In genomic region chr20:45968801-45969711, GRCh38 we compare ENCODE assay signal across 9 cellular contexts. TPM values are rescaled to one million over a fixed set of nuclear protein-coding genes. Genes with fewer than 3 reads are reported as not detected.
DNase-seq lines count a peak whose midpoint lies in the region; ATAC-seq and TF ChIP-seq lines count a peak whose summit lies in the region.
"Had no signal": no experiment of that assay in that cellular context is flagged by ENCODE, and none has a peak within 500 bp of the region (broad histone marks: within the 10 kb centered on the region; RNA-seq: fewer than 3 reads in every experiment).

No MANE protein-coding gene starts in this region.

- H3K4me3 Mint-ChIP-seq in activated naive CD4-positive, alpha-beta T cell treated with anti-CD3 and anti-CD28 coated beads, Interleukin-2, amount 10 ng/mL, durations not matched to agents 7 days and 5 days: no peak overlapping the region
- no peak overlapping the region for H3K4me3 Mint-ChIP-seq in activated naive CD4-positive, alpha-beta T cell treated with anti-CD3 and anti-CD28 coated beads for 36 hours

- H3K9ac ChIP-seq in subcutaneous abdominal adipose tissue (ENCODE audit: low read length in 5 of 5): peak overlapping the region in 2 of 5 donors; percentile 35 to 97

- H3K36me3 ChIP-seq in gastroesophageal sphincter: peaks cover 0 to 56% of the 10 kb centered on the region in 2 donors
- H3K36me3 ChIP-seq in subcutaneous abdominal adipose tissue (ENCODE audit: control insufficient read depth in 5 of 5, insufficient read depth in 5 of 5, low read length in 5 of 5): peaks cover 0 to 50% (median 45%) of the 10 kb centered on the region in 5 donors

- TF ChIP-seq POLR2A in gastroesophageal sphincter (IDR thresholded peaks at IDR 0.05): no peak

- intact Hi-C loops in activated naive CD4-positive, alpha-beta T cell treated with anti-CD3 and anti-CD28 coated beads for 36 hours (cut with micrococcal nuclease): no loop called here

- H3K4me3 ChIP-seq in gastroesophageal sphincter: peak overlapping the region in 1 of 2 donors; percentile 90
- peak overlapping the region in 1 of 5 donors; percentile 96 for H3K4me3 ChIP-seq in subcutaneous abdominal adipose tissue (ENCODE audit: low read depth in 1 of 5, low read length in 5 of 5)

- H3K4me1 Mint-ChIP-seq in activated naive CD4-positive, alpha-beta T cell treated with anti-CD3 and anti-CD28 coated beads, Interleukin-2, amount 10 ng/mL, durations not matched to agents 7 days and 5 days: peaks cover 26% of the 10 kb centered on the region
- peaks cover 18% of the 10 kb centered on the region for H3K4me1 Mint-ChIP-seq in activated naive CD4-positive, alpha-beta T cell treated with anti-CD3 and anti-CD28 coated beads for 36 hours (ENCODE audit: low read depth)

- H3K27me3 Mint-ChIP-seq in activated naive CD4-positive, alpha-beta T cell treated with anti-CD3 and anti-CD28 coated beads, Interleukin-2, amount 10 ng/mL, durations not matched to agents 7 days and 5 days: peaks cover 6% of the 10 kb centered on the region
- H3K27me3 Mint-ChIP-seq in activated naive CD4-positive, alpha-beta T cell treated with anti-CD3 and anti-CD28 coated beads for 36 hours (ENCODE audit: low read depth): no peaks in the 10 kb centered on the region

- DNase-seq in activated naive CD4-positive, alpha-beta T cell treated with anti-CD3 and anti-CD28 coated beads, Interleukin-2, amount 10 ng/mL, durations not matched to agents 7 days and 5 days: peak; percentile 20
- no peak for DNase-seq in activated naive CD4-positive, alpha-beta T cell treated with anti-CD3 and anti-CD28 coated beads for 36 hours
- DNase-seq in RWPE1 (ENCODE audit: low spot score) (no peak), mucosa of gallbladder (ENCODE audit: low spot score) (no peak), NCI-H2081 (lab: John Stamatoyannopoulos, UW) (no peak), dermis blood vessel endothelial cell (no peak)
- DNase-seq: central memory CD4-positive, alpha-beta T cell had no signal

- no peak for ATAC-seq in gastroesophageal sphincter

- H3K36me3 Mint-ChIP-seq in activated naive CD4-positive, alpha-beta T cell treated with anti-CD3 and anti-CD28 coated beads, Interleukin-2, amount 10 ng/mL, durations not matched to agents 7 days and 5 days: peaks cover 26% of the 10 kb centered on the region
- peaks cover 15% of the 10 kb centered on the region for H3K36me3 Mint-ChIP-seq in activated naive CD4-positive, alpha-beta T cell treated with anti-CD3 and anti-CD28 coated beads for 36 hours (ENCODE audit: low read depth)

- H3K27ac ChIP-seq in RWPE1 (peak overlapping the region; percentile 99), gastroesophageal sphincter (peak overlapping the region in 3 of 4 donors; percentile 94 to 98 (median 96)), subcutaneous abdominal adipose tissue (ENCODE audit: low read depth, low read length) (peak overlapping the region; percentile 50)

- no peak for TF ChIP-seq EP300 in gastroesophageal sphincter (IDR thresholded peaks at IDR 0.05)

- no peak overlapping the region for H3K27ac Mint-ChIP-seq in activated naive CD4-positive, alpha-beta T cell treated with anti-CD3 and anti-CD28 coated beads, Interleukin-2, amount 10 ng/mL, durations not matched to agents 7 days and 5 days
- H3K27ac Mint-ChIP-seq in activated naive CD4-positive, alpha-beta T cell treated with anti-CD3 and anti-CD28 coated beads for 36 hours: no peak overlapping the region

- peaks cover 0 to 37% (median 12%) of the 10 kb centered on the region in 3 donors for H3K4me1 ChIP-seq in gastroesophageal sphincter
- H3K4me1 ChIP-seq in subcutaneous abdominal adipose tissue (ENCODE audit: control insufficient read depth in 5 of 5, insufficient read depth in 5 of 5, low read length in 5 of 5): peaks cover 0 to 44% (median 37%) of the 10 kb centered on the region in 5 donors

- WGBS in gastroesophageal sphincter (ENCODE audit: low coverage in 1 of 2), 2 donors: 0 to 33% methylated on average over 1 of the region's 14 CpGs

- CTCF ChIA-PET in activated naive CD4-positive, alpha-beta T cell treated with anti-CD3 and anti-CD28 coated beads, Interleukin-2, amount 10 ng/mL, durations not matched to agents 7 days and 5 days (lab: Charles Lee): interaction anchor here (0.7 to 7.2 kb wide), 28 partner anchors 8 to 170 kb away, joined by 3 to 44 read pairs (median 6); partner anchors contain the start of genes MMP9 and UBE2C
- CTCF ChIA-PET in activated naive CD4-positive, alpha-beta T cell treated with anti-CD3 and anti-CD28 coated beads for 36 hours (lab: Charles Lee): interaction anchor here (0.7 to 5.8 kb wide), 39 partner anchors 9 to 434 kb away, joined by 3 to 62 read pairs (median 5); partner anchors contain the start of gene ZSWIM1
- CTCF ChIA-PET in RWPE1 (lab: Yijun Ruan, JAX): interaction anchor here (0.5 to 7.4 kb wide), 27 partner anchors 8 to 478 kb away, joined by 3 to 79 read pairs (median 4); partner anchors contain the start of gene PCIF1

- no peaks in the 10 kb centered on the region for H3K9me3 Mint-ChIP-seq in activated naive CD4-positive, alpha-beta T cell treated with anti-CD3 and anti-CD28 coated beads, Interleukin-2, amount 10 ng/mL, durations not matched to agents 7 days and 5 days
- H3K9me3 Mint-ChIP-seq in activated naive CD4-positive, alpha-beta T cell treated with anti-CD3 and anti-CD28 coated beads for 36 hours: no peaks in the 10 kb centered on the region

- POLR2A ChIA-PET in RWPE1 (lab: Yijun Ruan, JAX; ENCODE audit: low non-redundant PET): interaction anchor here (0.6 to 3.2 kb wide), 5 partner anchors 10 to 1546 kb away, joined by 3 to 20 read pairs (median 3); partner anchors contain the start of gene PCIF1

- TF ChIP-seq CTCF in RWPE1 (conservative IDR thresholded peaks at IDR 0.05; ENCODE audit: low read depth) (no peak), gastroesophageal sphincter (IDR thresholded peaks at IDR 0.05) (no peak)

- H3K9me3 ChIP-seq in gastroesophageal sphincter: no peaks in the 10 kb centered on the region
- H3K9me3 ChIP-seq in subcutaneous abdominal adipose tissue (ENCODE audit: control insufficient read depth in 5 of 5, low read length in 5 of 5): no peaks in the 10 kb centered on the region

- no peaks in the 10 kb centered on the region for H3K27me3 ChIP-seq in gastroesophageal sphincter
- H3K27me3 ChIP-seq in subcutaneous abdominal adipose tissue (ENCODE audit: control insufficient read depth in 5 of 5, insufficient read depth in 4 of 5, low read length in 5 of 5): no peaks in the 10 kb centered on the region

RNA-seq across cellular contexts. Expression of gene ZNF335, which starts 2.9 kb away (rescaled TPM):
- 10 to 100 TPM; 26.8 to 28.0 TPM for total RNA-seq in activated naive CD4-positive, alpha-beta T cell treated with anti-CD3 and anti-CD28 coated beads for 36 hours
- total RNA-seq in gastroesophageal sphincter (10 to 100 TPM in 3 of 4 donors, 1 to 10 TPM in 1; 7.5 to 17.9 (median 16.5) TPM), mucosa of gallbladder (19.4 TPM), dermis blood vessel endothelial cell (14.8 and 17.4 TPM in 2 replicates)

RNA-seq across cellular contexts. Expression of gene PCIF1, which starts 34.6 kb away (rescaled TPM):
- 10 to 100 TPM; 39.2 to 39.5 TPM for total RNA-seq in activated naive CD4-positive, alpha-beta T cell treated with anti-CD3 and anti-CD28 coated beads for 36 hours
- total RNA-seq in gastroesophageal sphincter: 10 to 100 TPM; 21.5 to 45.3 (median 39.2) TPM
- 29.3 TPM for total RNA-seq in mucosa of gallbladder
- 13.3 and 16.2 TPM in 2 replicates for total RNA-seq in dermis blood vessel endothelial cell

RNA-seq across cellular contexts. Expression of gene MMP9, which starts 39.7 kb away (rescaled TPM):
- not detected for total RNA-seq in activated naive CD4-positive, alpha-beta T cell treated with anti-CD3 and anti-CD28 coated beads for 36 hours
- total RNA-seq in gastroesophageal sphincter: 1 to 10 TPM in 2 of 4 donors, under 1 TPM in 1, not detected in 1; 0.15 to 3.9 (median 1.2) TPM
- total RNA-seq in mucosa of gallbladder: 0.52 TPM
- not detected in 2 replicates for total RNA-seq in dermis blood vessel endothelial cell

RNA-seq across cellular contexts. Expression of gene PLTP, which starts 57.1 kb away (rescaled TPM):
- total RNA-seq in activated naive CD4-positive, alpha-beta T cell treated with anti-CD3 and anti-CD28 coated beads for 36 hours: 1 to 10 TPM; 4.3 to 4.8 TPM
- total RNA-seq in gastroesophageal sphincter: 100 to 1,000 TPM in 3 of 4 donors, 10 to 100 TPM in 1; 45.6 to 456 (median 177) TPM
- total RNA-seq in mucosa of gallbladder: 111 TPM
- 2.4 and 5.4 TPM in 2 replicates for total RNA-seq in dermis blood vessel endothelial cell

RNA-seq across cellular contexts. Expression of gene SLC12A5, which starts 60.0 kb away (rescaled TPM):
- total RNA-seq in activated naive CD4-positive, alpha-beta T cell treated with anti-CD3 and anti-CD28 coated beads for 36 hours: not detected
- not detected for total RNA-seq in gastroesophageal sphincter
- total RNA-seq in mucosa of gallbladder: 0.32 TPM
- total RNA-seq in dermis blood vessel endothelial cell: 0.17 and 0.47 TPM in 2 replicates
